In genomic region chr17:40343126-40344119, GRCh38 we compare ENCODE assay signal across 8 cellular contexts.
DNase-seq lines count a peak whose midpoint lies in the region; ATAC-seq and TF ChIP-seq lines count a peak whose summit lies in the region.

No MANE protein-coding gene starts in this region.

- H3K4me1 Mint-ChIP-seq in effector memory CD8-positive, alpha-beta T cell (ENCODE audit: low read depth in 2 of 2) = peaks cover 59 to 70% of the 10 kb centered on the region in 2 donors
- H3K4me1 Mint-ChIP-seq in nephron progenitor cell = peaks cover 77% of the 10 kb centered on the region

- peak overlapping the region; percentile 85 for H3K9ac ChIP-seq in BLaER1

- H4K20me1 ChIP-seq in BLaER1 = peaks cover 16% of the 10 kb centered on the region

- no peaks in the 10 kb centered on the region for H3K9me3 Mint-ChIP-seq in effector memory CD8-positive, alpha-beta T cell
- H3K9me3 Mint-ChIP-seq in nephron progenitor cell = no peaks in the 10 kb centered on the region

- H3K9me3 ChIP-seq in BLaER1 = no peaks in the 10 kb centered on the region

- DNase-seq in NCI-H524 (lab: John Stamatoyannopoulos, UW) (peak; percentile 70 to 85), nephron progenitor cell (peak; percentile 41), RPMI8226 (no peak), NCI-H187 (lab: John Stamatoyannopoulos, UW) (no peak)
- no peak for DNase-seq in effector memory CD8-positive, alpha-beta T cell
- no peak for DNase-seq in activated effector memory CD4-positive, alpha-beta T cell treated with Interleukin-2 at 50 U/mL for 16 hours

- H3K36me3 ChIP-seq in BLaER1 = no peaks in the 10 kb centered on the region

- H3K27me3 ChIP-seq in BLaER1 = no peaks in the 10 kb centered on the region

- peak overlapping the region; percentile 84 for H3K27ac ChIP-seq in BLaER1

- H3K27ac Mint-ChIP-seq in effector memory CD8-positive, alpha-beta T cell = peak overlapping the region; percentile 96 to 97
- H3K27ac Mint-ChIP-seq in nephron progenitor cell = peak overlapping the region; percentile 95

- TF ChIP-seq CTCF in nephron progenitor cell (IDR thresholded peaks at IDR 0.05) = no peak

- peaks cover 91% of the 10 kb centered on the region for H3K4me1 ChIP-seq in BLaER1

- H3K4me3 ChIP-seq in BLaER1 = peak overlapping the region; percentile 82

- peaks cover 90% of the 10 kb centered on the region for H3K36me3 Mint-ChIP-seq in effector memory CD8-positive, alpha-beta T cell (ENCODE audit: insufficient read depth)
- no peaks in the 10 kb centered on the region for H3K36me3 Mint-ChIP-seq in nephron progenitor cell (ENCODE audit: low read depth)

- H3K4me3 Mint-ChIP-seq in effector memory CD8-positive, alpha-beta T cell = peak overlapping the region; percentile 71 to 79
- peak overlapping the region; percentile 95 for H3K4me3 Mint-ChIP-seq in nephron progenitor cell

- no peaks in the 10 kb centered on the region for H3K27me3 Mint-ChIP-seq in effector memory CD8-positive, alpha-beta T cell
- H3K27me3 Mint-ChIP-seq in nephron progenitor cell (ENCODE audit: low read depth, poor library complexity) = peaks cover 3% of the 10 kb centered on the region

- no peak for ATAC-seq in effector memory CD8-positive, alpha-beta T cell (replicated peaks)
- no peak for ATAC-seq in GM19035 (IDR thresholded peaks at IDR 0.05; ENCODE audit: unreplicated experiment)

- peak overlapping the region; percentile 97 for H3K4me2 ChIP-seq in BLaER1

Comparison
In these comparisons a context has a peak if more than half of its experiments do, and no peak if none do; other contexts are left out.
1. DNase-seq: peak in NCI-H524 (2 of 2) and nephron progenitor cell (single experiment); none in effector memory CD8-positive, alpha-beta T cell (0 of 3), activated effector memory CD4-positive, alpha-beta T cell treated with Interleukin-2 at 50 U/mL for 16 hours (single experiment), RPMI8226 (single experiment) and NCI-H187 (0 of 2).